20 cellular contexts compared by ENCODE assay signal in genomic region chr1:117398957-117399356, GRCh38.
"Had no signal": no experiment of that assay in that cellular context is flagged by ENCODE, and none has a peak within 500 bp of the region (broad histone marks: within the 10 kb centered on the region; RNA-seq: fewer than 3 reads in every experiment).

No MANE protein-coding gene starts in this region.

- H3K9me3 ChIP-seq: SJSA1 had no signal

- FAIRE-seq: RCC 7860 had no signal

- DNase-seq: Karpas-422, KG1, MG63, NCI-H1092, NCI-H1105 treated with DMSO at 0.1 percent for 48 hours, NCI-H1417 treated with DMSO at 0.1 percent for 48 hours, NCI-H146, NCI-H1694 treated with DMSO at 0.1 percent for 48 hours, NCI-H1930, NCI-H2081, NCI-H2107, NCI-H2227 treated with DMSO at 0.1 percent for 48 hours, NCI-H524, NCI-H526 treated with DMSO at 0.1 percent for 48 hours, NCI-H774, Right ventricle myocardium superior, RPMI8226 had no signal

- H3K27me3 ChIP-seq: MG63, SJSA1 had no signal

- H3K4me1 ChIP-seq: SJSA1 had no signal

- H3K27ac ChIP-seq: SJSA1, SK-N-MC had no signal

- H3K4me3 ChIP-seq: MG63, SJSA1, SK-N-MC had no signal
